ENCODE assay signal across 12 cellular contexts in the genomic region with DNA sequence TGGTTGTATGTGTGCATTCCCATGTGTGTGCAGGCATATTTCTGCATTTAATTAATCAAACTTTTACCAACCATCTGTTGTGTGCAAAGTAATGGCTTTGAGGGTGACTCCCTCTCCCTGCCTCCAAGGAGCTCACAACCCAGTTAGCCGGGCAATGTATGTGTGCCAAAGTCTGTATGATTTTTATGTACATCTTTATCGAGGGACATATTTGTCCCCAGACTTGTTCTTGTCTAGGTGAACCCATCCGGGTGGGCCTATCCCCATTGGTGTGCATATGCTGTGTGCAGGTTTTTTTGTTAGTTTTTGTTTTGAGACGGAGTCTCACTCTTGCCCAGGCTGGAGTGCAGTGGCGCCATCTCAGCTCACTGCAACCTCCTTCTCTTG. TPM values are rescaled to one million over a fixed set of nuclear protein-coding genes. Genes with fewer than 3 reads are reported as not detected.
DNase-seq lines count a peak whose midpoint lies in the region; ATAC-seq lines count a peak whose summit lies in the region.
"Had no signal": no experiment of that assay in that cellular context is flagged by ENCODE, and none has a peak within 500 bp of the region (broad histone marks: within the 10 kb centered on the region; RNA-seq: fewer than 3 reads in every experiment).

No MANE protein-coding gene starts in this region.

- intact Hi-C loops in activated CD4-positive, alpha-beta T cell treated with anti-CD3 and anti-CD28 coated beads for 36 hours (cut with DNase I, micrococcal nuclease), result loop anchor here in 1 of 2 experiments (1.0 kb wide), 1 partner anchor 22 kb away; no protein-coding TSS in a partner anchor

- peaks cover 0 to 16% of the 10 kb centered on the region in 2 donors for H3K36me3 ChIP-seq in esophagus (ENCODE audit: control insufficient read depth in 2 of 2, insufficient read depth in 2 of 2, low read length in 1 of 2)

- no peaks in the 10 kb centered on the region for H3K27me3 ChIP-seq in esophagus (ENCODE audit: control insufficient read depth in 1 of 2, insufficient read depth in 2 of 2, low read length in 2 of 2)

- H3K36me3 Mint-ChIP-seq in activated CD4-positive, alpha-beta T cell treated with anti-CD3 and anti-CD28 coated beads for 36 hours (ENCODE audit: low read depth), result peaks cover 5% of the 10 kb centered on the region
- H3K36me3 Mint-ChIP-seq in T-helper 17 cell (ENCODE audit: low read depth), result peaks cover 12% of the 10 kb centered on the region
- H3K36me3 Mint-ChIP-seq in stimulated activated memory B cell treated with anti-CD40 and anti-IgM and Interleukin-4, amounts not matched to agents 10 μg/mL and 1 μg/mL and 100 μg/mL, for 72 hours, result peaks cover 24% of the 10 kb centered on the region

- H3K4me1 Mint-ChIP-seq in activated CD4-positive, alpha-beta T cell treated with anti-CD3 and anti-CD28 coated beads for 36 hours, result peaks cover 59% of the 10 kb centered on the region
- peaks cover 59% of the 10 kb centered on the region for H3K4me1 Mint-ChIP-seq in T-helper 17 cell
- H3K4me1 Mint-ChIP-seq in stimulated activated memory B cell treated with anti-CD40 and anti-IgM and Interleukin-4, amounts not matched to agents 10 μg/mL and 1 μg/mL and 100 μg/mL, for 72 hours, result peaks cover 82% of the 10 kb centered on the region

- peak overlapping the region; percentile 78 for H3K4me3 Mint-ChIP-seq in activated CD4-positive, alpha-beta T cell treated with anti-CD3 and anti-CD28 coated beads for 36 hours
- H3K4me3 Mint-ChIP-seq in T-helper 17 cell, result peak overlapping the region; percentile 99
- H3K4me3 Mint-ChIP-seq in stimulated activated memory B cell treated with anti-CD40 and anti-IgM and Interleukin-4, amounts not matched to agents 10 μg/mL and 1 μg/mL and 100 μg/mL, for 72 hours, result peak overlapping the region; percentile 84

- H3K9me3 ChIP-seq in T-helper 17 cell (ENCODE audit: control insufficient read depth, low read length, poor library complexity, severe bottlenecking) (no peaks in the 10 kb centered on the region), esophagus (ENCODE audit: control insufficient read depth in 2 of 2, insufficient read depth in 1 of 2, low read depth in 1 of 2, low read length in 1 of 2) (no peaks in the 10 kb centered on the region)
- H3K9me3 ChIP-seq: mucosa of descending colon had no signal

- peak overlapping the region; percentile 84 to 88 for H3K4me3 ChIP-seq in esophagus (ENCODE audit: low read depth in 1 of 2, low read length in 2 of 2)
- H3K4me3 ChIP-seq: GM23248, mucosa of descending colon had no signal

- no peaks in the 10 kb centered on the region for H3K27me3 Mint-ChIP-seq in activated CD4-positive, alpha-beta T cell treated with anti-CD3 and anti-CD28 coated beads for 36 hours
- no peaks in the 10 kb centered on the region for H3K27me3 Mint-ChIP-seq in T-helper 17 cell
- no peaks in the 10 kb centered on the region for H3K27me3 Mint-ChIP-seq in stimulated activated memory B cell treated with anti-CD40 and anti-IgM and Interleukin-4, amounts not matched to agents 10 μg/mL and 1 μg/mL and 100 μg/mL, for 72 hours

- peak overlapping the region; percentile 98 to 99 for H3K27ac ChIP-seq in esophagus (ENCODE audit: low read depth in 2 of 2, low read length in 1 of 2)
- H3K27ac ChIP-seq: GM23248 had no signal

- H3K27ac Mint-ChIP-seq in activated CD4-positive, alpha-beta T cell treated with anti-CD3 and anti-CD28 coated beads for 36 hours, result peak overlapping the region; percentile 85
- peak overlapping the region; percentile 98 for H3K27ac Mint-ChIP-seq in T-helper 17 cell
- peak overlapping the region; percentile 80 for H3K27ac Mint-ChIP-seq in stimulated activated memory B cell treated with anti-CD40 and anti-IgM and Interleukin-4, amounts not matched to agents 10 μg/mL and 1 μg/mL and 100 μg/mL, for 72 hours

- no peaks in the 10 kb centered on the region for H3K9me3 Mint-ChIP-seq in activated CD4-positive, alpha-beta T cell treated with anti-CD3 and anti-CD28 coated beads for 36 hours (ENCODE audit: low read depth)
- no peaks in the 10 kb centered on the region for H3K9me3 Mint-ChIP-seq in stimulated activated memory B cell treated with anti-CD40 and anti-IgM and Interleukin-4, amounts not matched to agents 10 μg/mL and 1 μg/mL and 100 μg/mL, for 72 hours

- CTCF ChIA-PET in activated CD4-positive, alpha-beta T cell treated with anti-CD3 and anti-CD28 coated beads for 36 hours (lab: Charles Lee), result interaction anchor here (0.7 to 7.6 kb wide), 5 partner anchors 10 to 52 kb away, joined by 3 to 43 read pairs (median 4); partner anchors contain the start of gene MAP3K6

- POLR2A ChIA-PET in activated CD4-positive, alpha-beta T cell treated with anti-CD3 and anti-CD28 coated beads for 36 hours (lab: Charles Lee), result no interaction called here

- 37 to 42% methylated on average over 5 of the region's 5 CpGs for WGBS in esophagus, 2 donors

- no peak for ATAC-seq in activated CD4-positive, alpha-beta T cell treated with anti-CD3 and anti-CD28 coated beads for 36 hours
- ATAC-seq in T-helper 17 cell, result peak; percentile 6
- ATAC-seq in stimulated activated memory B cell treated with anti-CD40 and anti-IgM and Interleukin-4, amounts not matched to agents 10 μg/mL and 1 μg/mL and 100 μg/mL, for 72 hours, result no peak

- peak; percentile 27 for DNase-seq in activated CD4-positive, alpha-beta T cell treated with anti-CD3 and anti-CD28 coated beads for 36 hours
- DNase-seq in activated CD4-positive, alpha-beta T cell treated with anti-CD3 and anti-CD28 coated beads, Interleukin-2, amount 50 U/mL, for 48 hours, result no peak
- DNase-seq in T-helper 17 cell, result no peak
- no peak for DNase-seq in NCI-H146 treated with DMSO at 0.1 percent for 48 hours (lab: John Stamatoyannopoulos, UW; ENCODE audit: unreplicated experiment)
- DNase-seq in NCI-H2107 (lab: John Stamatoyannopoulos, UW), result no peak
- DNase-seq in DMS53 treated with DMSO at 0.1 percent for 48 hours (lab: John Stamatoyannopoulos, UW; ENCODE audit: unreplicated experiment), result no peak
- DNase-seq: GM23248, T1000 had no signal

- H3K4me1 ChIP-seq in esophagus (ENCODE audit: control insufficient read depth in 2 of 2, insufficient read depth in 2 of 2, low read length in 1 of 2), result peaks cover 0 to 17% of the 10 kb centered on the region in 2 donors

RNA-seq across cellular contexts. Expression of gene SYTL1, which starts 1.8 kb away (rescaled TPM):
- total RNA-seq in activated CD4-positive, alpha-beta T cell treated with anti-CD3 and anti-CD28 coated beads for 36 hours, result 10 to 100 TPM; 21.4 to 26.1 TPM
- 100 to 1,000 TPM; 206 to 261 TPM for total RNA-seq in T-helper 17 cell
- polyA plus RNA-seq in esophagus, result 100 to 1,000 TPM; 136 to 302 TPM
- total RNA-seq: GM23248 had no signal
- polyA plus RNA-seq: GM23248 had no signal

RNA-seq across cellular contexts. Expression of gene TMEM222, which starts 21.7 kb away (rescaled TPM):
- 10 to 100 TPM; 27.5 to 31.2 TPM for total RNA-seq in activated CD4-positive, alpha-beta T cell treated with anti-CD3 and anti-CD28 coated beads for 36 hours
- 10 to 100 TPM; 24.8 to 27.0 TPM for total RNA-seq in T-helper 17 cell
- 10 to 100 TPM; 31.5 to 46.6 TPM for polyA plus RNA-seq in esophagus

RNA-seq across cellular contexts. Expression of gene MAP3K6, which starts 23.1 kb away (rescaled TPM):
- 1 to 10 TPM; 6.5 to 8.8 TPM for total RNA-seq in activated CD4-positive, alpha-beta T cell treated with anti-CD3 and anti-CD28 coated beads for 36 hours
- 1 to 10 TPM; 3.3 to 4.9 TPM for total RNA-seq in T-helper 17 cell
- polyA plus RNA-seq in esophagus, result 100 to 1,000 TPM in 1 of 2 donors, 10 to 100 TPM in 1; 48.5 to 110 TPM

RNA-seq across cellular contexts. Expression of gene FCN3, which starts 31.0 kb away (rescaled TPM):
- not detected for total RNA-seq in activated CD4-positive, alpha-beta T cell treated with anti-CD3 and anti-CD28 coated beads for 36 hours
- total RNA-seq in T-helper 17 cell, result not detected
- 1 to 10 TPM; 1.6 to 2.6 TPM for polyA plus RNA-seq in esophagus
- total RNA-seq: fibroblast of villous mesenchyme, GM23248 had no signal
- polyA plus RNA-seq: GM23248 had no signal

RNA-seq across cellular contexts. Expression of gene CD164L2, which starts 39.5 kb away (rescaled TPM):
- total RNA-seq in activated CD4-positive, alpha-beta T cell treated with anti-CD3 and anti-CD28 coated beads for 36 hours, result not detected
- not detected for total RNA-seq in T-helper 17 cell
- 10 to 100 TPM; 10.5 to 14.5 TPM for polyA plus RNA-seq in esophagus
- total RNA-seq: fibroblast of villous mesenchyme, GM23248 had no signal
- polyA plus RNA-seq: GM23248 had no signal

Comparison
In these comparisons a context has a peak if more than half of its experiments do, and no peak if none do; other contexts are left out.
1. RNA of gene SYTL1, which starts 1.8 kb away (total RNA-seq): 206 to 261 TPM in T-helper 17 cell; 21.4 to 26.1 TPM in activated CD4-positive, alpha-beta T cell treated with anti-CD3 and anti-CD28 coated beads for 36 hours; every median in the first group is over 4 times any median in the second.
2. Peak in every context shown above with its lines, with median percentiles within 50 percentile points of each other: H3K27ac Mint-ChIP-seq and H3K4me3 Mint-ChIP-seq.